ENCODE assay signal across 16 cellular contexts in the genomic region with DNA sequence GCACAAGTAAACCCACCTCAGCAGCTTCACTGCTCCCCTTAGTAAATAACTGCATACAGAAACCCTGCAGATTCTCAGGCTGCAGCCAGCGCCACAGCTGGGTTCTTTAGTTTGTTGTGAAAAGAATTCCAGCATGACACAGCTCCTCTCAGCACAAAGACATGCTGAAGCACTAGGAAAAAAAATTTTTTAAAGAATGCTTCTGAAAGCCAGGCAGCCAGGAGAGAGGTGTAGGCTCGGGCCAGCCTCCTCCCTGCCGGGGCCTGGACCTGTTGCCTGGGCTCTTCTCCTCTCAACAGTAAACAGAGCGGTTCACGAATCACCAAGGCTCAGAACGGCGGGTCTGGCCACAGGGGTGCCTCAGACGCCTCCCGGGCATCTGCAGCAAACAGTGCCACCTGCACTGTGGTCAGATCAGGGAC.
DNase-seq lines count a peak whose midpoint lies in the region; ATAC-seq and TF ChIP-seq lines count a peak whose summit lies in the region.
"Had no signal": no experiment of that assay in that cellular context is flagged by ENCODE, and none has a peak within 500 bp of the region (broad histone marks: within the 10 kb centered on the region; RNA-seq: fewer than 3 reads in every experiment).

No MANE protein-coding gene starts in this region.

- no peaks in the 10 kb centered on the region for H3K27me3 ChIP-seq in NT2/D1 (ENCODE audit: insufficient read depth, insufficient read length)
- no peaks in the 10 kb centered on the region for H3K27me3 ChIP-seq in foreskin keratinocyte
- no peaks in the 10 kb centered on the region for H3K27me3 ChIP-seq in neuronal stem cell (ENCODE audit: control insufficient read depth in 3 of 3, insufficient read depth in 3 of 3, low read depth in 1 of 3, low read length in 3 of 3)
- no peaks in the 10 kb centered on the region for H3K27me3 ChIP-seq in esophagus squamous epithelium
- H3K27me3 ChIP-seq: SJCRH30 had no signal

- H3K4me1 Mint-ChIP-seq in T-cell: no peaks in the 10 kb centered on the region
- H3K4me1 Mint-ChIP-seq: activated naive CD8-positive, alpha-beta T cell treated with anti-CD3 and anti-CD28 coated beads, Interleukin-2, amount 50 U/mL, for 24 hours had no signal

- H3K4me1 ChIP-seq in HEK293 (ENCODE audit: control insufficient read depth, insufficient read depth, low read length): no peaks in the 10 kb centered on the region
- H3K4me1 ChIP-seq in NT2/D1 (ENCODE audit: insufficient read depth, insufficient read length): peaks cover 9% of the 10 kb centered on the region
- H3K4me1 ChIP-seq in foreskin keratinocyte: no peaks in the 10 kb centered on the region
- peaks cover 11 to 14% of the 10 kb centered on the region in 2 donors for H3K4me1 ChIP-seq in neuronal stem cell (ENCODE audit: control insufficient read depth in 2 of 2, insufficient read depth in 1 of 2, low read depth in 1 of 2, low read length in 2 of 2)
- H3K4me1 ChIP-seq in esophagus squamous epithelium: no peaks in the 10 kb centered on the region
- H3K4me1 ChIP-seq: SJCRH30 had no signal

- POLR2A ChIA-PET in HEK293 (lab: Yijun Ruan, JAX) (no interaction called here), T-cell (lab: Charles Lee) (no interaction called here)

- no peak overlapping the region for H2AK5ac ChIP-seq in neuronal stem cell (ENCODE audit: low read depth, low read length)

- H2AFZ ChIP-seq in neuronal stem cell (ENCODE audit: low read length): peak overlapping the region; percentile 85

- peak overlapping the region; percentile 92 for H3K18ac ChIP-seq in neuronal stem cell (ENCODE audit: low read length)

- no peaks in the 10 kb centered on the region for H3K36me3 Mint-ChIP-seq in T-cell
- H3K36me3 Mint-ChIP-seq: CD14-positive monocyte had no signal

- peaks cover 0 to 15% of the 10 kb centered on the region in 2 donors for H3K27me3 Mint-ChIP-seq in T-cell

- no peak overlapping the region for H3K4ac ChIP-seq in neuronal stem cell (ENCODE audit: low read length)

- CTCF ChIA-PET in HEK293 (lab: Yijun Ruan, JAX) (interaction anchor here (0.6 kb wide), 1 partner anchor 796 kb away, joined by 3 read pairs; no protein-coding TSS in a partner anchor), T-cell (lab: Charles Lee) (no interaction called here)

- no peak for TF ChIP-seq POLR2A in esophagus squamous epithelium (IDR thresholded peaks at IDR 0.05)

- no peak overlapping the region for H4K8ac ChIP-seq in neuronal stem cell (ENCODE audit: low read depth, low read length)

- H3K14ac ChIP-seq in neuronal stem cell (ENCODE audit: low read length): no peak overlapping the region

- no CpG with 5 or more reads among the region's 9 CpGs for WGBS in neuronal stem cell (ENCODE audit: extremely low coverage in 2 of 2, insufficient read length in 2 of 2, insufficient replicate concordance in 1 of 2), 2 donors
- 18 to 21% methylated on average over 6 to 8 of the region's 9 CpGs for WGBS in esophagus squamous epithelium, 2 donors

- no peak overlapping the region for H2BK12ac ChIP-seq in neuronal stem cell (ENCODE audit: low read length)

- H3K4me3 Mint-ChIP-seq in T-cell: no peak overlapping the region
- H3K4me3 Mint-ChIP-seq: activated naive CD8-positive, alpha-beta T cell treated with anti-CD3 and anti-CD28 coated beads, Interleukin-2, amount 50 U/mL, for 24 hours; CD14-positive monocyte had no signal

- H3K36me3 ChIP-seq in HEK293 (ENCODE audit: control insufficient read depth in 2 of 2, insufficient read depth in 1 of 2, low read length in 2 of 2): no peaks in the 10 kb centered on the region
- no peaks in the 10 kb centered on the region for H3K36me3 ChIP-seq in NT2/D1 (ENCODE audit: insufficient read depth, insufficient read length, low read length)
- H3K36me3 ChIP-seq in neuronal stem cell (replicated peaks in 1 of 2; ENCODE audit: control insufficient read depth in 2 of 2, insufficient read depth in 2 of 2, low read length in 2 of 2): no peaks in the 10 kb centered on the region
- no peaks in the 10 kb centered on the region for H3K36me3 ChIP-seq in esophagus squamous epithelium
- H3K36me3 ChIP-seq: SJCRH30 had no signal

- H3K9me3 ChIP-seq in HEK293 (ENCODE audit: control insufficient read depth, insufficient read depth, low read depth, low read length): no peaks in the 10 kb centered on the region
- peaks cover 16% of the 10 kb centered on the region; the same call in 1 of the 2 replicates for H3K9me3 ChIP-seq in NT2/D1 (ENCODE audit: insufficient read depth, low read length)
- peaks cover 3 to 9% of the 10 kb centered on the region in 2 donors for H3K9me3 ChIP-seq in neuronal stem cell (replicated peaks in 1 of 2; ENCODE audit: control insufficient read depth in 2 of 2, insufficient read depth in 1 of 2, low read depth in 1 of 2, low read length in 2 of 2)
- H3K9me3 ChIP-seq in esophagus squamous epithelium: no peaks in the 10 kb centered on the region
- H3K9me3 ChIP-seq: SJCRH30 had no signal

- no peak overlapping the region for H2BK5ac ChIP-seq in neuronal stem cell (ENCODE audit: low read length)

- H3K9me3 Mint-ChIP-seq in T-cell: peaks cover 0 to 4% (median 0%) of the 10 kb centered on the region in 3 donors
- H3K9me3 Mint-ChIP-seq: activated naive CD8-positive, alpha-beta T cell treated with anti-CD3 and anti-CD28 coated beads, Interleukin-2, amount 50 U/mL, for 24 hours had no signal

- intact Hi-C loops in esophagus squamous epithelium (cut with DNase I): no loop called here

- H3K9ac ChIP-seq in NT2/D1 (ENCODE audit: insufficient read length, low read depth): peak overlapping the region; percentile 33
- no peak overlapping the region for H3K9ac ChIP-seq in neuronal stem cell (ENCODE audit: low read depth, low read length, poor library complexity)

- TF ChIP-seq CTCF in HEK293 (tag by site-specific recombination; IDR thresholded peaks at IDR 0.05): no peak
- no peak for TF ChIP-seq CTCF in foreskin keratinocyte (conservative IDR thresholded peaks at IDR 0.05)
- no peak for TF ChIP-seq CTCF in esophagus squamous epithelium (IDR thresholded peaks at IDR 0.05)

- H2BK15ac ChIP-seq in neuronal stem cell (ENCODE audit: low read length): no peak overlapping the region

- no peak overlapping the region for H3K4me3 ChIP-seq in HEK293 (ENCODE audit: low read depth, low read length)
- no peak overlapping the region for H3K4me3 ChIP-seq in NT2/D1 (ENCODE audit: insufficient read length, low read depth)
- peak overlapping the region in 1 of 2 donors; percentile 40 for H3K4me3 ChIP-seq in neuronal stem cell (ENCODE audit: low read length in 2 of 2)
- H3K4me3 ChIP-seq in esophagus squamous epithelium: no peak overlapping the region
- H3K4me3 ChIP-seq: SJCRH30 had no signal

- no peak overlapping the region for H3K4me2 ChIP-seq in neuronal stem cell (ENCODE audit: insufficient read depth, low read length, poor library complexity, severe bottlenecking)

- H3K79me1 ChIP-seq in neuronal stem cell (ENCODE audit: low read depth, low read length): no peaks in the 10 kb centered on the region

- peak overlapping the region; percentile 38 for H4K91ac ChIP-seq in neuronal stem cell (ENCODE audit: low read depth, low read length, poor library complexity)

- DNase-seq in NT2/D1 (ENCODE audit: low read depth, low spot score) (peak; percentile 92), foreskin keratinocyte (peak; percentile 18 to 52), neuronal stem cell (ENCODE audit: low spot score) (peak; percentile 67), esophagus squamous epithelium (lab: John Stamatoyannopoulos, UW) (no peak), SK-N-DZ (ENCODE audit: low spot score) (no peak), T-cell (no peak), EL (no peak)
- DNase-seq: activated CD8-positive, alpha-beta memory T cell treated with anti-CD3 and anti-CD28 coated beads, Interleukin-2, amount 50 U/mL, for 4 hours; activated naive CD8-positive, alpha-beta T cell treated with anti-CD3 and anti-CD28 coated beads, Interleukin-2, amount 50 U/mL, for 24 hours; effector CD8-positive, alpha-beta T cell; mammary epithelial cell; NCI-H446 treated with DMSO at 0.1 percent for 48 hours; SJCRH30 had no signal

- ATAC-seq in foreskin keratinocyte (peak; percentile 81), T-cell (replicated peaks in 1 of 4) (no peak)
- ATAC-seq: activated naive CD8-positive, alpha-beta T cell treated with anti-CD3 and anti-CD28 coated beads, Interleukin-2, amount 50 U/mL, for 24 hours had no signal

- no peak overlapping the region for H3K27ac Mint-ChIP-seq in T-cell
- H3K27ac Mint-ChIP-seq: activated naive CD8-positive, alpha-beta T cell treated with anti-CD3 and anti-CD28 coated beads, Interleukin-2, amount 50 U/mL, for 24 hours; progenitor cell of endocrine pancreas had no signal

- H3K27ac ChIP-seq in HEK293 (ENCODE audit: extremely low read depth, low read depth, low read length) (no peak overlapping the region), foreskin keratinocyte (no peak overlapping the region), neuronal stem cell (replicated peaks; ENCODE audit: low read length) (peak overlapping the region; percentile 97), esophagus squamous epithelium (no peak overlapping the region)
- H3K27ac ChIP-seq: SJCRH30 had no signal

- H2BK120ac ChIP-seq in neuronal stem cell (ENCODE audit: low read depth, low read length): peak overlapping the region; percentile 69

- H3K23ac ChIP-seq in neuronal stem cell (ENCODE audit: low read depth, low read length, poor library complexity): no peak overlapping the region

TF ChIP-seq in HEK293, 187 proteins besides CTCF, POLR2A, EP300 and RAD21:
- TF ChIP-seq ZNF596 (tag by site-specific recombination; IDR thresholded peaks at IDR 0.05): no peak
- peak; percentile 77 for TF ChIP-seq SCRT2 (tag by site-specific recombination; IDR thresholded peaks at IDR 0.05)
- TF ChIP-seq ZNF10 (tag by site-specific recombination; IDR thresholded peaks at IDR 0.05): no peak
- TF ChIP-seq, protein P1, sequence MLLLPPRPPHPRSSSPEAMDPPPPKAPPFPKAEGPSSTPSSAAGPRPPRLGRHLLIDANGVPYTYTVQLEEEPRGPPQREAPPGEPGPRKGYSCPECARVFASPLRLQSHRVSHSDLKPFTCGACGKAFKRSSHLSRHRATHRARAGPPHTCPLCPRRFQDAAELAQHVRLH (tag by site-specific recombination; IDR thresholded peaks at IDR 0.05): no peak

Comparison
In these comparisons a context has a peak if more than half of its experiments do, and no peak if none do; other contexts are left out.
1. DNase-seq: peak in NT2/D1 (single experiment), foreskin keratinocyte (2 of 2) and neuronal stem cell (single experiment); none in esophagus squamous epithelium (single experiment), SK-N-DZ (single experiment), T-cell (0 of 34) and EL (single experiment).